Comparison of ENCODE assay signal across 8 cellular contexts in the genomic region with DNA sequence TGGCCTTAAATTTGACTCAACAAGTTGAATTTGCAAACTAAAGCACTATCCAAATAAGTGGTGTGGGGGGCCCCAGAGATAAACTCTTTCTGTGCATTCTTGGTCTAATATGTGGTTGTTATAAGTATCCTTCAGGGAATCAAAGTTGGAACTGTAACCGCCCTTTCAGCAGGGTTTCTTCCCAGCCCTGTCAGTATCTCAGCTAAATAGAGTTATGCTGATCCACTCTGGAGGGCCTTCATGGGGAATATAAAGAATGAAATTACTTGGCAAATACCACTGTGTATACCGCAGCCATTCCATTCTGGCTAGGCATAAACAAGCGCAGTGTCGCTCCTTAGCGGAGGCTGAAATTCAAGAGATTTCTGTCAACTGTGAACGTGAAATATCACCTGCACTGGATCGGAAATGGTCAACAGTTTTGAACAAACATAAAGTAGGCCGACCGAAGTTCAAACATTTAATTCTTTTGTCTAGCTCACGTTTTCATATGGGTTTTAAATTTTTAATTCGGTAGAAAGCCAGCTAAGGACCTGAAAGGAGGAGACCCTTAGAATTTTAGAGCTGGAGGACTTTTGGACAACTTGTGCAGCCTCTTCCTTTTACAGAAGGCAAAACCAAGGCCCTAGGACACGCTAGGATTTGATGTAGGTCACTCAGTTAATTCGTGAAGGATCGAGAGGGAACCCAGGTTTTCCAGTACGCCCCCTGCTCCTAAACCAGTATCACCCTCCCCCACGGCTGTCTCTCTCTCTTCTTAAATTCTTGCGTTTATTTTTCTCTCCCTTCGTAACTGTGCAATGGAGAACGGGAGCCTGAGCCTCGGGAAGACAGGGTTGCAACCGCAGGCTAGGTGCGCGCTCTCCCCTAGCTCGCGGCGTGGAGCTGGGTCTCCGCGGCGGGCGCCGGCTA.
A peak's percentile ranks its signal among the peaks of the same experiment; 100 is the strongest.
DNase-seq lines count a peak whose midpoint lies in the region; ATAC-seq and TF ChIP-seq lines count a peak whose summit lies in the region.

No MANE protein-coding gene starts in this region.

- H3K4me2 ChIP-seq in SK-N-SH (peak overlapping the region; percentile 96), smooth muscle cell (peak overlapping the region; percentile 95)

- TF ChIP-seq RAD21 in SK-N-SH (IDR thresholded peaks at IDR 0.05; ENCODE audit: low read length), result no peak

- CTCF ChIA-PET in SK-N-SH (lab: Yijun Ruan, JAX), result interaction anchor here (0.8 to 2.6 kb wide), 15 partner anchors 8 to 375 kb away, joined by 3 to 24 read pairs (median 4); a partner anchor contains a TSS

- POLR2A ChIA-PET in SK-N-SH (lab: Yijun Ruan, JAX), result interaction anchor here (1.1 to 2.1 kb wide), 5 partner anchors 12 to 75 kb away, joined by 3 to 16 read pairs (median 6); a partner anchor contains a TSS

- H3K9ac ChIP-seq in SK-N-SH (peak overlapping the region; percentile 84), HUES6 (ENCODE audit: low read length) (peak overlapping the region; percentile 94), smooth muscle cell (ENCODE audit: low read depth) (peak overlapping the region; percentile 97)

- H3K36me3 ChIP-seq in SK-N-SH (replicated peaks in 1 of 2; ENCODE audit: control insufficient read depth in 1 of 2, insufficient read depth in 2 of 2, low read length in 1 of 2) (peaks cover 0 to 5% of the 10 kb centered on the region in 2 experiments), HUES6 (ENCODE audit: control insufficient read depth, insufficient read depth, low read length) (no peaks in the 10 kb centered on the region), smooth muscle cell (ENCODE audit: low read depth) (no peaks in the 10 kb centered on the region)

- TF ChIP-seq CTCF in SK-N-SH (IDR thresholded peaks at IDR 0.05) (no peak), smooth muscle cell (IDR thresholded peaks at IDR 0.05; ENCODE audit: borderline replicate concordance, insufficient read depth, poor library complexity, severe bottlenecking) (no peak)

- H4K20me1 ChIP-seq in SK-N-SH (ENCODE audit: insufficient read depth), result peaks cover 16% of the 10 kb centered on the region
- peaks cover 27% of the 10 kb centered on the region for H4K20me1 ChIP-seq in smooth muscle cell (ENCODE audit: low read depth)

- peaks cover 63% of the 10 kb centered on the region for H3K79me2 ChIP-seq in SK-N-SH (ENCODE audit: insufficient read depth)
- H3K79me2 ChIP-seq in smooth muscle cell (ENCODE audit: low read depth), result peaks cover 63% of the 10 kb centered on the region

- peak; percentile 12 for DNase-seq in SK-N-SH
- DNase-seq in amniotic epithelial cell (ENCODE audit: low read depth), result peak; percentile 93
- DNase-seq in iPS-NIHi11 (ENCODE audit: low spot score), result peak; percentile 52
- DNase-seq in smooth muscle cell (lab: John Stamatoyannopoulos, UW; ENCODE audit: unreplicated experiment), result no peak
- DNase-seq in T-helper 9 cell, result no peak
- no peak for DNase-seq in stimulated activated CD4-positive, alpha-beta T cell treated with anti-CD3 and anti-CD28 coated beads, Interleukin-1b, Interleukin-23, amount 100 ng/mL, for 48 hours

- H3F3A ChIP-seq in SK-N-SH (replicated peaks; ENCODE audit: insufficient read depth) (peaks cover 25% of the 10 kb centered on the region), smooth muscle cell (ENCODE audit: low read depth) (peaks cover 3% of the 10 kb centered on the region)

- no peaks in the 10 kb centered on the region for H3K27me3 ChIP-seq in SK-N-SH (ENCODE audit: insufficient read depth)
- H3K27me3 ChIP-seq in HUES6 (ENCODE audit: control insufficient read depth, insufficient read depth, low read length), result no peaks in the 10 kb centered on the region
- no peaks in the 10 kb centered on the region for H3K27me3 ChIP-seq in smooth muscle cell (ENCODE audit: low read depth)

- H3K4me3 ChIP-seq in SK-N-SH (ENCODE audit: low read depth in 2 of 2, low read length in 1 of 2) (peak overlapping the region; percentile 68 to 83), HUES6 (ENCODE audit: low read depth, low read length) (peak overlapping the region; percentile 95), smooth muscle cell (peak overlapping the region; percentile 93)

- no peaks in the 10 kb centered on the region for H3K9me2 ChIP-seq in SK-N-SH

- H3K9me3 ChIP-seq in SK-N-SH, result no peaks in the 10 kb centered on the region
- H3K9me3 ChIP-seq in HUES6 (ENCODE audit: control insufficient read depth, insufficient read depth, low read depth, low read length), result 0 out of 2 replicates have a peak, but pooled peaks cover 3% of the 10 kb centered on the region
- H3K9me3 ChIP-seq in smooth muscle cell (replicated peaks; ENCODE audit: low read depth), result no peaks in the 10 kb centered on the region

- WGBS in SK-N-SH (ENCODE audit: low lambda C conversion rate), result 37% methylated on average over 31 of the region's 31 CpGs
- WGBS in smooth muscle cell (ENCODE audit: low lambda C conversion rate), result 21% methylated on average over 31 of the region's 31 CpGs

- no peak; a peak in 1 of 4 replicates for TF ChIP-seq EP300 in SK-N-SH (IDR thresholded peaks at IDR 0.05; ENCODE audit: borderline replicate concordance in 1 of 2, low read depth in 1 of 2, low read length in 1 of 2)

- H2AFZ ChIP-seq in SK-N-SH (ENCODE audit: low read depth) (peak overlapping the region; percentile 72), smooth muscle cell (ENCODE audit: low read depth) (peak overlapping the region; percentile 88)

- no peak for ATAC-seq in SK-N-SH treated with all-trans-retinoic acid at 6 μM for 48 hours

- H3K27ac ChIP-seq in SK-N-SH (ENCODE audit: low read depth in 2 of 2, low read length in 1 of 2) (peak overlapping the region; percentile 86 to 91), HUES6 (ENCODE audit: low read depth, low read length) (peak overlapping the region; percentile 82; the same call in 1 of the 2 replicates), smooth muscle cell (ENCODE audit: low read depth) (peak overlapping the region; percentile 99)

- peaks cover 9 to 14% of the 10 kb centered on the region in 2 experiments; a peak in 3 of 4 replicates for H3K4me1 ChIP-seq in SK-N-SH (ENCODE audit: control insufficient read depth in 1 of 2, insufficient read depth in 2 of 2, low read depth in 1 of 2, low read length in 1 of 2)
- H3K4me1 ChIP-seq in HUES6 (ENCODE audit: control insufficient read depth, insufficient read depth, low read length), result peaks cover 17% of the 10 kb centered on the region
- H3K4me1 ChIP-seq in smooth muscle cell (ENCODE audit: low read depth), result peaks cover 17% of the 10 kb centered on the region

TF ChIP-seq in SK-N-SH, 30 proteins besides CTCF, POLR2A, EP300 and RAD21:
- TF ChIP-seq TCF12 (IDR thresholded peaks at IDR 0.05), result no peak

TF ChIP-seq in SK-N-SH treated with all-trans-retinoic acid at 6 μM for 48 hours, 23 proteins besides CTCF, POLR2A, EP300 and RAD21:
- TF ChIP-seq, protein P1, sequence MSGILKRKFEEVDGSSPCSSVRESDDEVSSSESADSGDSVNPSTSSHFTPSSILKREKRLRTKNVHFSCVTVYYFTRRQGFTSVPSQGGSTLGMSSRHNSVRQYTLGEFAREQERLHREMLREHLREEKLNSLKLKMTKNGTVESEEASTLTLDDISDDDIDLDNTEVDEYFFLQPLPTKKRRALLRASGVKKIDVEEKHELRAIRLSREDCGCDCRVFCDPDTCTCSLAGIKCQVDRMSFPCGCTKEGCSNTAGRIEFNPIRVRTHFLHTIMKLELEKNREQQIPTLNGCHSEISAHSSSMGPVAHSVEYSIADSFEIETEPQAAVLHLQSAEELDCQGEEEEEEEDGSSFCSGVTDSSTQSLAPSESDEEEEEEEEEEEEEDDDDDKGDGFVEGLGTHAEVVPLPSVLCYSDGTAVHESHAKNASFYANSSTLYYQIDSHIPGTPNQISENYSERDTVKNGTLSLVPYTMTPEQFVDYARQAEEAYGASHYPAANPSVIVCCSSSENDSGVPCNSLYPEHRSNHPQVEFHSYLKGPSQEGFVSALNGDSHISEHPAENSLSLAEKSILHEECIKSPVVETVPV (CRISPR knock-in tag; IDR thresholded peaks at IDR 0.05), result no peak
- TF ChIP-seq BACH2 (CRISPR knock-in tag; IDR thresholded peaks at IDR 0.05; ENCODE audit: borderline replicate concordance) (no peak), ZC3H10 (CRISPR knock-in tag; IDR thresholded peaks at IDR 0.05) (no peak)

Comparison
In these comparisons a context has a peak if more than half of its experiments do, and no peak if none do; other contexts are left out.
1. DNase-seq: peak in SK-N-SH (single experiment), amniotic epithelial cell (single experiment) and iPS-NIHi11 (single experiment); none in smooth muscle cell (single experiment), T-helper 9 cell (single experiment) and stimulated activated CD4-positive, alpha-beta T cell treated with anti-CD3 and anti-CD28 coated beads, Interleukin-1b, Interleukin-23, amount 100 ng/mL, for 48 hours (single experiment).
2. Peak in every context shown above with its lines, with median percentiles within 50 percentile points of each other: H3K27ac ChIP-seq, H3K4me3 ChIP-seq and H3K9ac ChIP-seq.